9 cellular contexts compared by ENCODE assay signal in the genomic region with DNA sequence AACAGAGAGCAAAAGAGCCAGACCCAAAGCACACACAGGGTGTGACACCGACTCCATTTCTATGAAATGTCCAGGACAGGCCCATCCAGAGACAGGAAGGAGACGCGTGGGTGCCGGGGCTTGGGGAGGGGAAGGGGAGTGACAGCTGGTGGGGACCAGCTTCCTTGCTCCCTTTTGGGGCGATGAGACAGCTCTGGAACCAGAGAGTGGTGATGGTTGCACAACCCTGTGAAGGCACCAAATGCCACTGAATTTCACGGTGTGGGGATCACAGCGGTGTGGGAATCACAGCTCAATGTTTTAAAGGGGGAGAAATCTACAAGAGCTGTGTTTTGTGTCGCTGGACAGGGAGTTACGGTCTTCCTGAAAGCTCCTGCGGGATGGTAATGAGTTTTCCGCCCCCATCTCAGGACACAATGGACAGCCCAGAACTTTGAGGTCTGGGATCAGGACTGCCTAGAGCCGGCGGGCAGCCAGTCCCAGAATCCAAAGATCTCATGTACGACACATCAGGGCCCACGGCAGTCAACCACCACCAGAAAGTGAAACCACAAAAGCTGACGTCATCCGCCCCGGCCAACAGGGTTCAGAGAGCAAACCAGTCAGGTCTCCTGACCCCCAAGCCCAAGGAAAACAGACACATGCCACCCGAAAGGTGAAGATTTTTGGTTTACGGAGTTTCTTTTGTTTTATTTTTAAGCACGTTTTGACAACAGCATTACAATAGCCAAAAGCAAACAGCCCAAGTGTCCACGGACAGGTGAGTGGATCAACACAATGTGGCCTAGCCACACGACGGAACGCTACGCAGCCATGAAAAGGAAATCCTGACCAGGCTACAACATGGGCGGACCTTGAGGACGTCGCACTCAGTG. TPM values are rescaled to one million over a fixed set of nuclear protein-coding genes. Genes with fewer than 3 reads are reported as not detected.
DNase-seq lines count a peak whose midpoint lies in the region; ATAC-seq and TF ChIP-seq lines count a peak whose summit lies in the region.
"Had no signal": no experiment of that assay in that cellular context is flagged by ENCODE, and none has a peak within 500 bp of the region (broad histone marks: within the 10 kb centered on the region; RNA-seq: fewer than 3 reads in every experiment).

No MANE protein-coding gene starts in this region.

- peaks cover 75% of the 10 kb centered on the region for H3K36me3 Mint-ChIP-seq in activated T-cell treated with anti-CD3 and anti-CD28 coated beads, Interleukin-2, amount 50 U/mL, for 24 hours (ENCODE audit: low read depth)

- no peaks in the 10 kb centered on the region for H3K4me1 ChIP-seq in uterus

- H3K9me3 ChIP-seq in uterus, result no peaks in the 10 kb centered on the region

- no peaks in the 10 kb centered on the region for H3K27me3 ChIP-seq in uterus

- no peaks in the 10 kb centered on the region for H3K9me3 Mint-ChIP-seq in activated T-cell treated with anti-CD3 and anti-CD28 coated beads, Interleukin-2, amount 50 U/mL, for 24 hours

- H3K36me3 ChIP-seq in uterus, result no peaks in the 10 kb centered on the region

- no peak for TF ChIP-seq POLR2A in uterus (IDR thresholded peaks at IDR 0.05)

- no peak overlapping the region for H3K4me3 ChIP-seq in uterus

- no peak for ATAC-seq in HG02885 (IDR thresholded peaks at IDR 0.05; ENCODE audit: poor library complexity, unreplicated experiment)

- peak overlapping the region; percentile 75 for H3K4me3 Mint-ChIP-seq in activated T-cell treated with anti-CD3 and anti-CD28 coated beads, Interleukin-2, amount 50 U/mL, for 24 hours

- no peaks in the 10 kb centered on the region for H3K27me3 Mint-ChIP-seq in activated T-cell treated with anti-CD3 and anti-CD28 coated beads, Interleukin-2, amount 50 U/mL, for 24 hours

- TF ChIP-seq CTCF in uterus (IDR thresholded peaks at IDR 0.05), result no peak

- peak overlapping the region; percentile 26 to 69 for H3K27ac ChIP-seq in uterus
- H3K27ac ChIP-seq: KMS-11 had no signal

- H3K4me1 Mint-ChIP-seq in activated T-cell treated with anti-CD3 and anti-CD28 coated beads, Interleukin-2, amount 50 U/mL, for 24 hours (ENCODE audit: low read depth), result peaks cover 54% of the 10 kb centered on the region

- DNase-seq in LHCN-M2 (ENCODE audit: low read depth) (peak; percentile 85), fibroblast of peridontal ligament (ENCODE audit: extremely low read depth) (peak; percentile 33), renal cortical epithelial cell (ENCODE audit: low read depth) (peak; percentile 62), uterus (peak; percentile 45 to 50), T1000 (lab: John Stamatoyannopoulos, UW) (no peak), mesenteric fat pad (ENCODE audit: low spot score) (no peak)
- DNase-seq in activated T-cell treated with anti-CD3 and anti-CD28 coated beads, Interleukin-2, amount 50 U/mL, for 24 hours, result peak; percentile 72

- H3K27ac Mint-ChIP-seq in activated T-cell treated with anti-CD3 and anti-CD28 coated beads, Interleukin-2, amount 50 U/mL, for 24 hours, result peak overlapping the region; percentile 95

- intact Hi-C loops in uterus (cut with DNase I; ENCODE audit: low total_unique reads), result no loop called here

RNA-seq across cellular contexts. Expression of gene SGTA, which starts 7.3 kb away (rescaled TPM):
- 91.8 and 92.7 TPM in 2 replicates for total RNA-seq in LHCN-M2 (2014; rRNA removed)
- polyA plus RNA-seq in LHCN-M2 (2012), result 67.0 TPM
- total RNA-seq in renal cortical epithelial cell, result 34.4 and 47.2 TPM in 2 replicates
- 10 to 100 TPM in 3 of 4 donors, 1 to 10 TPM in 1; 9.5 to 50.7 (median 23.6) TPM for total RNA-seq in uterus
- 37.8 TPM for total RNA-seq in mesenteric fat pad

RNA-seq across cellular contexts. Expression of gene THOP1, which starts 9.5 kb away (rescaled TPM):
- 207 and 274 TPM in 2 replicates for total RNA-seq in LHCN-M2 (2014; rRNA removed)
- 108 TPM for polyA plus RNA-seq in LHCN-M2 (2012)
- total RNA-seq in renal cortical epithelial cell, result 73.8 and 80.8 TPM in 2 replicates
- total RNA-seq in uterus, result 10 to 100 TPM in 2 of 4 donors, 1 to 10 TPM in 2; 5.9 to 51.8 (median 25.2) TPM
- 35.0 TPM for total RNA-seq in mesenteric fat pad

RNA-seq across cellular contexts. Expression of gene SLC39A3, which starts 36.0 kb away (rescaled TPM):
- total RNA-seq in LHCN-M2 (2014; rRNA removed) (47.7 and 51.0 TPM in 2 replicates), renal cortical epithelial cell (30.8 and 31.6 TPM in 2 replicates), uterus (100 to 1,000 TPM in 1 of 4 donors, 10 to 100 TPM in 2, 1 to 10 TPM in 1; 4.7 to 138 (median 28.2) TPM), mesenteric fat pad (21.5 TPM)
- polyA plus RNA-seq in LHCN-M2 (2012), result 33.4 TPM

RNA-seq across cellular contexts. Expression of gene ZNF554, which starts 43.9 kb away (rescaled TPM):
- total RNA-seq in LHCN-M2 (2014; rRNA removed), result 1.9 and 2.5 TPM in 2 replicates
- polyA plus RNA-seq in LHCN-M2 (2012), result 1.5 TPM
- 3.3 and 7.7 TPM in 2 replicates for total RNA-seq in renal cortical epithelial cell
- 10 to 100 TPM in 1 of 4 donors, 1 to 10 TPM in 3; 2.1 to 15.8 (median 5.0) TPM for total RNA-seq in uterus
- total RNA-seq in mesenteric fat pad, result 2.6 TPM

RNA-seq across cellular contexts. Expression of gene DIRAS1, which starts 54.6 kb away (rescaled TPM):
- total RNA-seq in LHCN-M2 (2014; rRNA removed) (2.5 and 3.1 TPM in 2 replicates), renal cortical epithelial cell (0.15 TPM in 1 of 2 replicates, not detected in the other), uterus (10 to 100 TPM in 1 of 4 donors, 1 to 10 TPM in 3; 1.0 to 34.1 (median 4.9) TPM), mesenteric fat pad (1.1 TPM)
- polyA plus RNA-seq in LHCN-M2 (2012), result 9.4 TPM

Comparison
In these comparisons a context has a peak if more than half of its experiments do, and no peak if none do; other contexts are left out.
1. DNase-seq: peak in LHCN-M2 (single experiment), activated T-cell treated with anti-CD3 and anti-CD28 coated beads, Interleukin-2, amount 50 U/mL, for 24 hours (single experiment), fibroblast of peridontal ligament (single experiment), renal cortical epithelial cell (single experiment) and uterus (2 of 2); none in T1000 (single experiment) and mesenteric fat pad (single experiment).